30 cellular contexts compared by ENCODE assay signal in genomic region chr15:58235961-58236360, GRCh38.
"Had no signal": no experiment of that assay in that cellular context is flagged by ENCODE, and none has a peak within 500 bp of the region (broad histone marks: within the 10 kb centered on the region; RNA-seq: fewer than 3 reads in every experiment).

No MANE protein-coding gene starts in this region.

- H3K27ac Mint-ChIP-seq: mesothelial cell of epicardium; naive B cell; natural killer cell treated with Interleukin-12 subunit alpha and Interleukin-12 subunit beta and Interleukin-15 and Interleukin-18, amount 100 ng/mL, for 72 hours; stimulated activated naive CD8-positive, alpha-beta T cell treated with anti-CD3 and anti-CD28 coated beads, Interleukin-15, amount 100 ng/mL, for 72 hours had no signal

- H3K4me2 ChIP-seq: hepatocyte, smooth muscle cell had no signal

- ATAC-seq: gastroesophageal sphincter; heart left ventricle; left lung; mucosa of descending colon; natural killer cell treated with Interleukin-12 subunit alpha and Interleukin-12 subunit beta and Interleukin-15 and Interleukin-18, amount 100 ng/mL, for 72 hours; pancreas; stimulated activated naive CD8-positive, alpha-beta T cell treated with anti-CD3 and anti-CD28 coated beads, Interleukin-15, amount 100 ng/mL, for 72 hours; upper lobe of right lung had no signal

- H3K27ac ChIP-seq: coronary artery, gastroesophageal sphincter, heart left ventricle, hepatocyte, left lung, neutrophil, pancreas, right lobe of liver, suprapubic skin, transverse colon, upper lobe of right lung, uterus had no signal

- DNase-seq: dermis blood vessel endothelial cell; effector memory CD4-positive, alpha-beta T cell; heart left ventricle; islet precursor cell; left lung; mesenchymal stem cell; mucosa of descending colon; naive B cell; pancreas; retina; right lobe of liver; stimulated activated CD4-positive, alpha-beta T cell treated with anti-CD3 and anti-CD28 coated beads, Interleukin-12 subunit alpha, Interleukin-12 subunit beta, amount 100 ng/mL, for 4 hours; stimulated activated CD4-positive, alpha-beta T cell treated with anti-CD3 and anti-CD28 coated beads, Interleukin-1b, Interleukin-23, amount 100 ng/mL, for 48 hours; stimulated activated CD4-positive, alpha-beta T cell treated with anti-CD3 and anti-CD28 coated beads, Interleukin-4, amount 100 ng/mL, for 1 hour; stimulated activated CD8-positive, alpha-beta memory T cell treated with anti-CD3 and anti-CD28 coated beads, Interleukin-4, amount 100 ng/mL, for 48 hours; stimulated activated naive CD4-positive, alpha-beta T cell; stimulated activated naive CD8-positive, alpha-beta T cell treated with anti-CD3 and anti-CD28 coated beads, Interleukin-15, amount 100 ng/mL, for 72 hours; transverse colon; upper lobe of right lung; uterus had no signal

- H3K36me3 ChIP-seq: gastroesophageal sphincter, heart left ventricle, left lung, neutrophil, pancreas, right lobe of liver, suprapubic skin, transverse colon, upper lobe of right lung, uterus had no signal

- H3K4me3 ChIP-seq: coronary artery, gastroesophageal sphincter, heart left ventricle, hepatocyte, left lung, mucosa of descending colon, pancreas, right lobe of liver, smooth muscle cell, suprapubic skin, transverse colon, upper lobe of right lung, uterus had no signal

- H3K27me3 ChIP-seq: gastroesophageal sphincter, heart left ventricle, hepatocyte, left lung, neutrophil, pancreas, right lobe of liver, suprapubic skin, transverse colon, upper lobe of right lung, uterus had no signal

- H3K9me3 Mint-ChIP-seq: naive B cell; natural killer cell treated with Interleukin-12 subunit alpha and Interleukin-12 subunit beta and Interleukin-15 and Interleukin-18, amount 100 ng/mL, for 72 hours; neural crest cell; stimulated activated naive CD8-positive, alpha-beta T cell treated with anti-CD3 and anti-CD28 coated beads, Interleukin-15, amount 100 ng/mL, for 72 hours had no signal

- H2AFZ ChIP-seq: hepatocyte had no signal

- H3K4me1 ChIP-seq: gastroesophageal sphincter, left lung, pancreas, suprapubic skin, transverse colon, upper lobe of right lung, uterus had no signal

- H3K9me3 ChIP-seq: gastroesophageal sphincter, heart left ventricle, left lung, mucosa of descending colon, neutrophil, pancreas, right lobe of liver, suprapubic skin, transverse colon, upper lobe of right lung, uterus had no signal

- H3K4me3 Mint-ChIP-seq: mesothelial cell of epicardium; naive B cell; natural killer cell treated with Interleukin-12 subunit alpha and Interleukin-12 subunit beta and Interleukin-15 and Interleukin-18, amount 100 ng/mL, for 72 hours; neural crest cell; stimulated activated naive CD8-positive, alpha-beta T cell treated with anti-CD3 and anti-CD28 coated beads, Interleukin-15, amount 100 ng/mL, for 72 hours had no signal

- H3K4me1 Mint-ChIP-seq: naive B cell; stimulated activated naive CD8-positive, alpha-beta T cell treated with anti-CD3 and anti-CD28 coated beads, Interleukin-15, amount 100 ng/mL, for 72 hours had no signal

- H3K36me3 Mint-ChIP-seq: mesothelial cell of epicardium; naive B cell; natural killer cell treated with Interleukin-12 subunit alpha and Interleukin-12 subunit beta and Interleukin-15 and Interleukin-18, amount 100 ng/mL, for 72 hours had no signal

- FAIRE-seq: endothelial cell of umbilical vein, pancreas had no signal

- H3K27me3 Mint-ChIP-seq: naive B cell had no signal

- H3K79me2 ChIP-seq: hepatocyte had no signal
